13 cellular contexts compared by ENCODE assay signal in genomic region chr22:26648761-26649363, GRCh38. TPM values are rescaled to one million over a fixed set of nuclear protein-coding genes. Genes with fewer than 3 reads are reported as not detected.
DNase-seq lines count a peak whose midpoint lies in the region; ATAC-seq lines count a peak whose summit lies in the region.
"Had no signal": no experiment of that assay in that cellular context is flagged by ENCODE, and none has a peak within 500 bp of the region (broad histone marks: within the 10 kb centered on the region; RNA-seq: fewer than 3 reads in every experiment).

No MANE protein-coding gene starts in this region.

- H2BK5ac ChIP-seq in mesendoderm (ENCODE audit: low read length), result no peak overlapping the region

- no peak overlapping the region for H3K23ac ChIP-seq in mesendoderm (ENCODE audit: low read length)

- ATAC-seq in GM21360 (IDR thresholded peaks at IDR 0.05; ENCODE audit: unreplicated experiment) (no peak), GM19467 (IDR thresholded peaks at IDR 0.05; ENCODE audit: unreplicated experiment) (no peak)
- ATAC-seq: left ventricle myocardium superior had no signal

- no peak overlapping the region for H4K8ac ChIP-seq in mesendoderm (ENCODE audit: low read depth, low read length)

- H2BK120ac ChIP-seq in mesendoderm (ENCODE audit: low read depth, low read length), result no peak overlapping the region

- no peaks in the 10 kb centered on the region for H3K36me3 Mint-ChIP-seq in activated CD4-positive, alpha-beta memory T cell treated with anti-CD3 and anti-CD28 coated beads for 36 hours

- no peak overlapping the region for H4K5ac ChIP-seq in mesendoderm (ENCODE audit: low read length)

- intact Hi-C loops in activated CD4-positive, alpha-beta memory T cell treated with anti-CD3 and anti-CD28 coated beads for 36 hours (cut with micrococcal nuclease), result no loop called here

- H3K4me2 ChIP-seq in mesendoderm (ENCODE audit: low read length), result no peak overlapping the region

- peaks cover 22% of the 10 kb centered on the region for H3K4me1 ChIP-seq in mesendoderm (ENCODE audit: control insufficient read depth, low read depth, low read length)

- WGBS in mesendoderm (ENCODE audit: extremely low coverage, insufficient coverage, low lambda C conversion rate), result no CpG with 5 or more reads among the region's 4 CpGs

- H3K36me3 ChIP-seq in mesendoderm (ENCODE audit: control insufficient read depth, insufficient read depth, low read length), result no peaks in the 10 kb centered on the region
- H3K36me3 ChIP-seq: esophagus muscularis mucosa had no signal

- no peak overlapping the region for H3K4me3 Mint-ChIP-seq in activated CD4-positive, alpha-beta memory T cell treated with anti-CD3 and anti-CD28 coated beads for 36 hours

- peak overlapping the region; percentile 3 for H3K27ac Mint-ChIP-seq in activated CD4-positive, alpha-beta memory T cell treated with anti-CD3 and anti-CD28 coated beads for 36 hours

- no peak overlapping the region for H3K4me3 ChIP-seq in mesendoderm (ENCODE audit: low read length)
- H3K4me3 ChIP-seq: esophagus muscularis mucosa had no signal

- H3K9ac ChIP-seq in mesendoderm (ENCODE audit: low read length), result peak overlapping the region; percentile 18

- no peaks in the 10 kb centered on the region for H3K27me3 Mint-ChIP-seq in activated CD4-positive, alpha-beta memory T cell treated with anti-CD3 and anti-CD28 coated beads for 36 hours

- H3K27me3 ChIP-seq in mesendoderm (ENCODE audit: insufficient read depth, low read length, poor library complexity), result no peaks in the 10 kb centered on the region

- H3K27ac ChIP-seq in mesendoderm (ENCODE audit: low read depth, low read length), result no peak overlapping the region
- H3K27ac ChIP-seq: esophagus muscularis mucosa had no signal

- peaks cover 72% of the 10 kb centered on the region for H3K4me1 Mint-ChIP-seq in activated CD4-positive, alpha-beta memory T cell treated with anti-CD3 and anti-CD28 coated beads for 36 hours (ENCODE audit: low read depth)

- POLR2A ChIA-PET in activated CD4-positive, alpha-beta memory T cell treated with anti-CD3 and anti-CD28 coated beads for 36 hours (lab: Charles Lee), result no interaction called here

- DNase-seq in NCI-H2107 treated with DMSO at 0.1 percent for 48 hours (lab: John Stamatoyannopoulos, UW; ENCODE audit: unreplicated experiment) (peak; percentile 28), NCI-H2107 (lab: John Stamatoyannopoulos, UW) (no peak), KG1 (lab: John Stamatoyannopoulos, UW) (peak; percentile 28), mesendoderm (no peak), COLO829 (ENCODE audit: low spot score) (no peak)
- no peak for DNase-seq in activated CD4-positive, alpha-beta memory T cell treated with anti-CD3 and anti-CD28 coated beads for 36 hours
- DNase-seq: ACHN, left ventricle myocardium superior, small intestine had no signal

- no peak overlapping the region for H3K56ac ChIP-seq in mesendoderm (ENCODE audit: low read length)

- peaks cover 3% of the 10 kb centered on the region for H3K79me1 ChIP-seq in mesendoderm (ENCODE audit: low read length)

- no peak overlapping the region for H3K4ac ChIP-seq in mesendoderm (ENCODE audit: low read depth, low read length)

- no peaks in the 10 kb centered on the region for H3K9me3 Mint-ChIP-seq in activated CD4-positive, alpha-beta memory T cell treated with anti-CD3 and anti-CD28 coated beads for 36 hours

- H3K79me2 ChIP-seq in mesendoderm (ENCODE audit: control insufficient read depth, insufficient read depth, low read length), result no peaks in the 10 kb centered on the region

- CTCF ChIA-PET in activated CD4-positive, alpha-beta memory T cell treated with anti-CD3 and anti-CD28 coated beads for 36 hours (lab: Charles Lee), result no interaction called here

- H2BK15ac ChIP-seq in mesendoderm (replicated peaks; ENCODE audit: low read depth), result no peak overlapping the region

- no peak overlapping the region for H3K18ac ChIP-seq in mesendoderm (ENCODE audit: low read length)

- H2AK5ac ChIP-seq in mesendoderm (ENCODE audit: low read length), result no peak overlapping the region

RNA-seq across cellular contexts. Expression of gene MIAT, which starts 8.5 kb away (rescaled TPM):
- total RNA-seq in activated CD4-positive, alpha-beta memory T cell treated with anti-CD3 and anti-CD28 coated beads for 36 hours, result 10 to 100 TPM; 52.3 to 58.7 TPM
- polyA plus RNA-seq in mesendoderm (2013, experiment 1 of 2), result 5.6 TPM
- 5.2 TPM for polyA plus RNA-seq in mesendoderm (2013, experiment 2 of 2)

RNA-seq across cellular contexts. Expression of gene CRYBA4, which starts 27.1 kb away (rescaled TPM):
- under 1 TPM in 1 of 2 experiments, not detected in 1; 0.36 TPM for total RNA-seq in activated CD4-positive, alpha-beta memory T cell treated with anti-CD3 and anti-CD28 coated beads for 36 hours
- 0.72 TPM for polyA plus RNA-seq in mesendoderm (2013, experiment 1 of 2)
- 0.60 TPM for polyA plus RNA-seq in mesendoderm (2013, experiment 2 of 2)
- total RNA-seq: esophagus muscularis mucosa, left ventricle myocardium superior had no signal
- polyA plus RNA-seq: adipose tissue had no signal

RNA-seq across cellular contexts. Expression of gene CRYBB1, which starts 31.0 kb away (rescaled TPM):
- under 1 TPM in 1 of 2 experiments, not detected in 1; 0.48 TPM for total RNA-seq in activated CD4-positive, alpha-beta memory T cell treated with anti-CD3 and anti-CD28 coated beads for 36 hours
- polyA plus RNA-seq in mesendoderm (2013, experiment 1 of 2), result 7.3 TPM
- 7.5 TPM for polyA plus RNA-seq in mesendoderm (2013, experiment 2 of 2)

RNA-seq across cellular contexts. Expression of gene TPST2, which starts 58.9 kb away (rescaled TPM):
- total RNA-seq in activated CD4-positive, alpha-beta memory T cell treated with anti-CD3 and anti-CD28 coated beads for 36 hours, result 10 to 100 TPM; 27.9 to 31.2 TPM
- polyA plus RNA-seq in mesendoderm (2013, experiment 1 of 2), result 60.8 TPM
- 59.3 TPM for polyA plus RNA-seq in mesendoderm (2013, experiment 2 of 2)

Comparison
In these comparisons a context has a peak if more than half of its experiments do, and no peak if none do; other contexts are left out.
1. DNase-seq: peak in NCI-H2107 treated with DMSO at 0.1 percent for 48 hours (single experiment) and KG1 (single experiment); none in NCI-H2107 (single experiment), activated CD4-positive, alpha-beta memory T cell treated with anti-CD3 and anti-CD28 coated beads for 36 hours (single experiment), mesendoderm (single experiment) and COLO829 (single experiment).